Comparison of ENCODE assay signal across 1 cellular context in the genomic region with DNA sequence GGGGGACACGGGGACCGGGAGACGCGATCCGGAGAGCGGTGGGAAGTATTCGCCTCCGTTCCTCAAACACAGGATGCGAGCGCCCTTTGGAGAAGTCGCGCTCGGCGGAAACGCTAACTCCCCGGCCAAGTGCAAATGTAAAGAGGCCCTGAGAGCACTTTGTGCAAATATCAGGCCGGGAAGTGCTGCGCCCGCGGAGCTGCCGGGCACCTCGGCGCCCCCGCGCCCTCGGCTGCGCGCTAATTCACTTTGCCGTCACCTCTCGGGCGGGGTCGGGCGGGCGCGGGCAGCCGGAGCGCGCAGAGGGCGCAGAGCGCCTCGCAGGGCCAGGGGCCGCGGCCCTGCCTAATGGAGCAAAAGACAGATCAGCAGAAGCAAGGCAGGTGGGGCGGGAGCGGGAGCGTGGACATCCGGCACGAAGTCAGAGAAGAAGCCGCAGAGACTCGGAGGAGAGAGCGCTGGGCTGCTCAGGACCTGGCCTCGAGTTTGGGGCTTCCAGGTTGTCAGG.
TF ChIP-seq lines count a peak whose summit lies in the region.

No MANE protein-coding gene starts in this region.

TF ChIP-seq in H1, 55 proteins besides CTCF, POLR2A, EP300 and RAD21 (continued from another document):
- TF ChIP-seq, protein P1, sequence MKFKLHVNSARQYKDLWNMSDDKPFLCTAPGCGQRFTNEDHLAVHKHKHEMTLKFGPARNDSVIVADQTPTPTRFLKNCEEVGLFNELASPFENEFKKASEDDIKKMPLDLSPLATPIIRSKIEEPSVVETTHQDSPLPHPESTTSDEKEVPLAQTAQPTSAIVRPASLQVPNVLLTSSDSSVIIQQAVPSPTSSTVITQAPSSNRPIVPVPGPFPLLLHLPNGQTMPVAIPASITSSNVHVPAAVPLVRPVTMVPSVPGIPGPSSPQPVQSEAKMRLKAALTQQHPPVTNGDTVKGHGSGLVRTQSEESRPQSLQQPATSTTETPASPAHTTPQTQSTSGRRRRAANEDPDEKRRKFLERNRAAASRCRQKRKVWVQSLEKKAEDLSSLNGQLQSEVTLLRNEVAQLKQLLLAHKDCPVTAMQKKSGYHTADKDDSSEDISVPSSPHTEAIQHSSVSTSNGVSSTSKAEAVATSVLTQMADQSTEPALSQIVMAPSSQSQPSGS (IDR thresholded peaks at IDR 0.05; ENCODE audit: low read length) = no peak
- no peak for TF ChIP-seq CBX8 (IDR thresholded peaks at IDR 0.05; ENCODE audit: borderline replicate concordance, low read depth, low read length)
- TF ChIP-seq TAF7 (optimal IDR thresholded peaks at IDR 0.05; ENCODE audit: borderline replicate concordance, low read depth, low read length) = no peak
- TF ChIP-seq JUND (IDR thresholded peaks at IDR 0.05; ENCODE audit: low read length) = no peak
- TF ChIP-seq EZH2 (IDR thresholded peaks at IDR 0.05; ENCODE audit: low read depth, low read length, severe bottlenecking) = peak; percentile 59
- no peak for TF ChIP-seq HDAC2 (IDR thresholded peaks at IDR 0.05; ENCODE audit: borderline replicate concordance in 1 of 2, low read depth in 2 of 2, low read length in 2 of 2)
- no peak for TF ChIP-seq BCL11A (IDR thresholded peaks at IDR 0.05; ENCODE audit: low read depth in 2 of 2, low read length in 2 of 2)
- no peak for TF ChIP-seq KDM1A (IDR thresholded peaks at IDR 0.05; ENCODE audit: borderline replicate concordance, low read length)
- no peak for TF ChIP-seq CTBP2 (IDR thresholded peaks at IDR 0.05; ENCODE audit: borderline replicate concordance, insufficient read depth, insufficient read length, low read length)
- TF ChIP-seq GABPA (IDR thresholded peaks at IDR 0.05; ENCODE audit: borderline replicate concordance, insufficient read depth, low read length) = no peak
- 0 out of 2 replicates have a peak, but pooled peaks have one; percentile 11 for TF ChIP-seq CREB1 (IDR thresholded peaks at IDR 0.05)
- TF ChIP-seq SRF (IDR thresholded peaks at IDR 0.05; ENCODE audit: low read depth, low read length) = no peak
- TF ChIP-seq, protein P2, sequence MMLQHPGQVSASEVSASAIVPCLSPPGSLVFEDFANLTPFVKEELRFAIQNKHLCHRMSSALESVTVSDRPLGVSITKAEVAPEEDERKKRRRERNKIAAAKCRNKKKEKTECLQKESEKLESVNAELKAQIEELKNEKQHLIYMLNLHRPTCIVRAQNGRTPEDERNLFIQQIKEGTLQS (IDR thresholded peaks at IDR 0.05; ENCODE audit: insufficient read depth, low read depth, low read length) = no peak
- TF ChIP-seq, protein P3, sequence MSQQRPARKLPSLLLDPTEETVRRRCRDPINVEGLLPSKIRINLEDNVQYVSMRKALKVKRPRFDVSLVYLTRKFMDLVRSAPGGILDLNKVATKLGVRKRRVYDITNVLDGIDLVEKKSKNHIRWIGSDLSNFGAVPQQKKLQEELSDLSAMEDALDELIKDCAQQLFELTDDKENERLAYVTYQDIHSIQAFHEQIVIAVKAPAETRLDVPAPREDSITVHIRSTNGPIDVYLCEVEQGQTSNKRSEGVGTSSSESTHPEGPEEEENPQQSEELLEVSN (IDR thresholded peaks at IDR 0.05) = peak; percentile 83
- no peak for TF ChIP-seq SIRT6 (IDR thresholded peaks at IDR 0.05; ENCODE audit: low read length)
- 0 out of 2 replicates have a peak, but pooled peaks have one; percentile 20 for TF ChIP-seq TEAD4 (IDR thresholded peaks at IDR 0.05; ENCODE audit: low read depth, low read length)
- no peak for TF ChIP-seq CEBPB (IDR thresholded peaks at IDR 0.05; ENCODE audit: low read depth, low read length)
- no peak for TF ChIP-seq SP1 (IDR thresholded peaks at IDR 0.05; ENCODE audit: low read depth, low read length)
- no peak for TF ChIP-seq GTF2F1 (IDR thresholded peaks at IDR 0.05; ENCODE audit: borderline replicate concordance, low read depth, low read length)
- TF ChIP-seq ASH2L (IDR thresholded peaks at IDR 0.05; ENCODE audit: low read length) = peak; percentile 72
- TF ChIP-seq RXRA (IDR thresholded peaks at IDR 0.05; ENCODE audit: insufficient read depth, low read depth, low read length) = no peak
- TF ChIP-seq FOSL1 (IDR thresholded peaks at IDR 0.05; ENCODE audit: insufficient read depth, low read depth, low read length) = no peak
- no peak for TF ChIP-seq TAF1 (IDR thresholded peaks at IDR 0.05; ENCODE audit: low read depth, low read length)
- no peak for TF ChIP-seq BRCA1 (IDR thresholded peaks at IDR 0.05; ENCODE audit: low read depth, low read length)
- no peak for TF ChIP-seq ZNF274 (IDR thresholded peaks at IDR 0.05; ENCODE audit: borderline replicate concordance, extremely low read depth, low read length)
- TF ChIP-seq POLR2AphosphoS5 (IDR thresholded peaks at IDR 0.05; ENCODE audit: low read depth, low read length) = no peak
- no peak for TF ChIP-seq CHD2 (IDR thresholded peaks at IDR 0.05; ENCODE audit: low read length)
- TF ChIP-seq TCF12 (IDR thresholded peaks at IDR 0.05; ENCODE audit: low read depth, low read length) = no peak
- TF ChIP-seq RFX5 (IDR thresholded peaks at IDR 0.05; ENCODE audit: borderline replicate concordance, low read depth, low read length) = no peak
- TF ChIP-seq CBX5 (IDR thresholded peaks at IDR 0.05; ENCODE audit: low read depth, low read length) = no peak
- TF ChIP-seq NANOG (IDR thresholded peaks at IDR 0.05; ENCODE audit: insufficient read depth, low read depth, low read length, poor library complexity, severe bottlenecking) = no peak
- TF ChIP-seq SP2 (IDR thresholded peaks at IDR 0.05; ENCODE audit: low read length) = no peak
- TF ChIP-seq YY1 (IDR thresholded peaks at IDR 0.05; ENCODE audit: low read depth, low read length) = no peak
- TF ChIP-seq NRF1 (IDR thresholded peaks at IDR 0.05; ENCODE audit: low read depth, low read length) = no peak
- TF ChIP-seq KDM5A (IDR thresholded peaks at IDR 0.05; ENCODE audit: low read length) = no peak
- TF ChIP-seq KDM4A (IDR thresholded peaks at IDR 0.05; ENCODE audit: low read depth, low read length, severe bottlenecking) = peak; percentile 90
- no peak for TF ChIP-seq POU5F1 (IDR thresholded peaks at IDR 0.05; ENCODE audit: low read depth, low read length)
- TF ChIP-seq TBP (IDR thresholded peaks at IDR 0.05; ENCODE audit: low read depth, low read length) = peak; percentile 45; the same call in 1 of the 2 replicates
- no peak for TF ChIP-seq PHF8 (conservative IDR thresholded peaks at IDR 0.05; ENCODE audit: low read depth, low read length)
- TF ChIP-seq, protein P4, sequence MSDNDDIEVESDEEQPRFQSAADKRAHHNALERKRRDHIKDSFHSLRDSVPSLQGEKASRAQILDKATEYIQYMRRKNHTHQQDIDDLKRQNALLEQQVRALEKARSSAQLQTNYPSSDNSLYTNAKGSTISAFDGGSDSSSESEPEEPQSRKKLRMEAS (IDR thresholded peaks at IDR 0.05) = peak; percentile 75
- TF ChIP-seq MAFK (IDR thresholded peaks at IDR 0.05; ENCODE audit: low read depth, low read length) = no peak
- TF ChIP-seq SUZ12 (IDR thresholded peaks at IDR 0.05; ENCODE audit: low read length) = peak; percentile 62; the same call in 1 of the 2 replicates
TF ChIP-seq in H1: peak in this region for 10.
